ENCODE assay signal across 1 cellular context in the genomic region with DNA sequence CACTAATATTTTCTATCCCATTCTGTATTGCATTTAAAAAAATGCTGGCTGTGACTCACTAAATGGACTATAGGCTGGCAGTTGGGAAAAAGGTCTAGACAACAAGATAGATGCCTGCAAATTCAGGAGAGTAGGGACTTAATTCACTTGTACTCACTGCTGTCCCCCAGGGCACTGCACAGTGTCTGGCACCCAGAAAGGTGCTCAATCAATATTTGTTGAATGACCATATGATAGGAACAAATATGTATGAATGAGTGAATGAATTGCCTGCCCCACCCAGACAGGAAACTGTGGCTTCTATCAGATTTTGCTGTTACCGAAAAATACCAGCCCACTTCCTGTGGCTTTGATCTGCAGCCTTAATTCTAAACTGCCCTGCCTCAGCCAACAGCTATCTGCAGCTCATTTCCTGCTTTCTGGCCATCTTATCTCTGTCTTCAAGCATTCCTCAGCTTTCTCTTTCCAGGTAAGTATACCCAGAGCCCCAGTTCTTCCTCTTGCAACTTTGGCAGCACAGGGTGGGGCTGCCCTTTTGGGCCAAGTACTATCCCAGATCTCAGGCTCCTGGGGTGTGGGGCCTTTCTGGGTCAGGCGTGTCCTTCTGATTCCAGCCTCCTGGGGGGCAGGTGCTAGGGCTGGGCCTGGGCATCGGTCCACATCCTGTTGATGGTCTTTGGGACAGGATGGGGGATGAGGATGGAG.
TF ChIP-seq lines count a peak whose summit lies in the region.

No MANE protein-coding gene starts in this region.

TF ChIP-seq in SK-N-SH, 30 proteins besides CTCF, POLR2A, EP300 and RAD21 (continued from another document):
- TF ChIP-seq SMC3 (IDR thresholded peaks at IDR 0.05; ENCODE audit: low read depth, low read length) (no peak), TCF12 (IDR thresholded peaks at IDR 0.05) (peak; percentile 80), FOXM1 (IDR thresholded peaks at IDR 0.05; ENCODE audit: low read depth) (peak; percentile 78; the same call in 1 of the 2 replicates), JUND (IDR thresholded peaks at IDR 0.05) (peak; percentile 54; the same call in 1 of the 2 replicates), NFIC (IDR thresholded peaks at IDR 0.05; ENCODE audit: borderline replicate concordance) (peak; percentile 43; the same call in 1 of the 2 replicates), FOSL2 (IDR thresholded peaks at IDR 0.05; ENCODE audit: borderline replicate concordance, low read depth) (peak; percentile 22; the same call in 1 of the 2 replicates), GABPA (IDR thresholded peaks at IDR 0.05; ENCODE audit: low read depth) (peak; percentile 43), TEAD4 (IDR thresholded peaks at IDR 0.05; ENCODE audit: borderline replicate concordance, insufficient read depth) (peak; percentile 77), ELF1 (IDR thresholded peaks at IDR 0.05) (0 out of 2 replicates have a peak, but pooled peaks have one; percentile 18)
- TF ChIP-seq, protein P1, sequence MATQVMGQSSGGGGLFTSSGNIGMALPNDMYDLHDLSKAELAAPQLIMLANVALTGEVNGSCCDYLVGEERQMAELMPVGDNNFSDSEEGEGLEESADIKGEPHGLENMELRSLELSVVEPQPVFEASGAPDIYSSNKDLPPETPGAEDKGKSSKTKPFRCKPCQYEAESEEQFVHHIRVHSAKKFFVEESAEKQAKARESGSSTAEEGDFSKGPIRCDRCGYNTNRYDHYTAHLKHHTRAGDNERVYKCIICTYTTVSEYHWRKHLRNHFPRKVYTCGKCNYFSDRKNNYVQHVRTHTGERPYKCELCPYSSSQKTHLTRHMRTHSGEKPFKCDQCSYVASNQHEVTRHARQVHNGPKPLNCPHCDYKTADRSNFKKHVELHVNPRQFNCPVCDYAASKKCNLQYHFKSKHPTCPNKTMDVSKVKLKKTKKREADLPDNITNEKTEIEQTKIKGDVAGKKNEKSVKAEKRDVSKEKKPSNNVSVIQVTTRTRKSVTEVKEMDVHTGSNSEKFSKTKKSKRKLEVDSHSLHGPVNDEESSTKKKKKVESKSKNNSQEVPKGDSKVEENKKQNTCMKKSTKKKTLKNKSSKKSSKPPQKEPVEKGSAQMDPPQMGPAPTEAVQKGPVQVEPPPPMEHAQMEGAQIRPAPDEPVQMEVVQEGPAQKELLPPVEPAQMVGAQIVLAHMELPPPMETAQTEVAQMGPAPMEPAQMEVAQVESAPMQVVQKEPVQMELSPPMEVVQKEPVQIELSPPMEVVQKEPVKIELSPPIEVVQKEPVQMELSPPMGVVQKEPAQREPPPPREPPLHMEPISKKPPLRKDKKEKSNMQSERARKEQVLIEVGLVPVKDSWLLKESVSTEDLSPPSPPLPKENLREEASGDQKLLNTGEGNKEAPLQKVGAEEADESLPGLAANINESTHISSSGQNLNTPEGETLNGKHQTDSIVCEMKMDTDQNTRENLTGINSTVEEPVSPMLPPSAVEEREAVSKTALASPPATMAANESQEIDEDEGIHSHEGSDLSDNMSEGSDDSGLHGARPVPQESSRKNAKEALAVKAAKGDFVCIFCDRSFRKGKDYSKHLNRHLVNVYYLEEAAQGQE (IDR thresholded peaks at IDR 0.05; ENCODE audit: low read depth, low read length) = no peak
- TF ChIP-seq, protein P2, sequence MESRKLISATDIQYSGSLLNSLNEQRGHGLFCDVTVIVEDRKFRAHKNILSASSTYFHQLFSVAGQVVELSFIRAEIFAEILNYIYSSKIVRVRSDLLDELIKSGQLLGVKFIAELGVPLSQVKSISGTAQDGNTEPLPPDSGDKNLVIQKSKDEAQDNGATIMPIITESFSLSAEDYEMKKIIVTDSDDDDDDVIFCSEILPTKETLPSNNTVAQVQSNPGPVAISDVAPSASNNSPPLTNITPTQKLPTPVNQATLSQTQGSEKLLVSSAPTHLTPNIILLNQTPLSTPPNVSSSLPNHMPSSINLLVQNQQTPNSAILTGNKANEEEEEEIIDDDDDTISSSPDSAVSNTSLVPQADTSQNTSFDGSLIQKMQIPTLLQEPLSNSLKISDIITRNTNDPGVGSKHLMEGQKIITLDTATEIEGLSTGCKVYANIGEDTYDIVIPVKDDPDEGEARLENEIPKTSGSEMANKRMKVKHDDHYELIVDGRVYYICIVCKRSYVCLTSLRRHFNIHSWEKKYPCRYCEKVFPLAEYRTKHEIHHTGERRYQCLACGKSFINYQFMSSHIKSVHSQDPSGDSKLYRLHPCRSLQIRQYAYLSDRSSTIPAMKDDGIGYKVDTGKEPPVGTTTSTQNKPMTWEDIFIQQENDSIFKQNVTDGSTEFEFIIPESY (IDR thresholded peaks at IDR 0.05; ENCODE audit: borderline replicate concordance, low read depth) = no peak
